ENCODE assay signal across 1 cellular context in genomic region chr15:75204340-75205063, GRCh38.
TF ChIP-seq lines count a peak whose summit lies in the region.

No MANE protein-coding gene starts in this region.

TF ChIP-seq in SK-N-SH, 30 proteins besides CTCF, POLR2A, EP300 and RAD21 (continued from another document):
- no peak for TF ChIP-seq IRF3 (IDR thresholded peaks at IDR 0.05; ENCODE audit: low read depth, low read length)
- TF ChIP-seq TCF12 (IDR thresholded peaks at IDR 0.05), result peak; percentile 33; the same call in 1 of the 2 replicates
- no peak for TF ChIP-seq GATA2 (CRISPR knock-in tag; IDR thresholded peaks at IDR 0.05)
- no peak for TF ChIP-seq NFIC (IDR thresholded peaks at IDR 0.05; ENCODE audit: borderline replicate concordance)
- no peak for TF ChIP-seq ELF1 (IDR thresholded peaks at IDR 0.05)
- no peak for TF ChIP-seq MEF2A (IDR thresholded peaks at IDR 0.05; ENCODE audit: borderline replicate concordance, low read depth)
- TF ChIP-seq MXI1 (IDR thresholded peaks at IDR 0.05; ENCODE audit: low read depth, low read length), result peak; percentile 95
- no peak for TF ChIP-seq RFX5 (IDR thresholded peaks at IDR 0.05; ENCODE audit: low read length)
- TF ChIP-seq POLR2AphosphoS5 (IDR thresholded peaks at IDR 0.05; ENCODE audit: low read depth, low read length), result no peak
- TF ChIP-seq, protein P1, sequence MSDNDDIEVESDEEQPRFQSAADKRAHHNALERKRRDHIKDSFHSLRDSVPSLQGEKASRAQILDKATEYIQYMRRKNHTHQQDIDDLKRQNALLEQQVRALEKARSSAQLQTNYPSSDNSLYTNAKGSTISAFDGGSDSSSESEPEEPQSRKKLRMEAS (IDR thresholded peaks at IDR 0.05; ENCODE audit: low read depth), result peak; percentile 95
- TF ChIP-seq YY1 (IDR thresholded peaks at IDR 0.05; ENCODE audit: low read depth), result no peak
- TF ChIP-seq, protein P2, sequence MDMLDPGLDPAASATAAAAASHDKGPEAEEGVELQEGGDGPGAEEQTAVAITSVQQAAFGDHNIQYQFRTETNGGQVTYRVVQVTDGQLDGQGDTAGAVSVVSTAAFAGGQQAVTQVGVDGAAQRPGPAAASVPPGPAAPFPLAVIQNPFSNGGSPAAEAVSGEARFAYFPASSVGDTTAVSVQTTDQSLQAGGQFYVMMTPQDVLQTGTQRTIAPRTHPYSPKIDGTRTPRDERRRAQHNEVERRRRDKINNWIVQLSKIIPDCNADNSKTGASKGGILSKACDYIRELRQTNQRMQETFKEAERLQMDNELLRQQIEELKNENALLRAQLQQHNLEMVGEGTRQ (IDR thresholded peaks at IDR 0.05; ENCODE audit: borderline replicate concordance, low read depth, low read length), result no peak
- no peak for TF ChIP-seq SIN3A (IDR thresholded peaks at IDR 0.05; ENCODE audit: borderline replicate concordance, low read depth, low read length)
- TF ChIP-seq RCOR1 (IDR thresholded peaks at IDR 0.05; ENCODE audit: low read length), result peak; percentile 46; the same call in 1 of the 2 replicates
- TF ChIP-seq FOXM1 (IDR thresholded peaks at IDR 0.05; ENCODE audit: low read depth), result no peak
- TF ChIP-seq, protein P3, sequence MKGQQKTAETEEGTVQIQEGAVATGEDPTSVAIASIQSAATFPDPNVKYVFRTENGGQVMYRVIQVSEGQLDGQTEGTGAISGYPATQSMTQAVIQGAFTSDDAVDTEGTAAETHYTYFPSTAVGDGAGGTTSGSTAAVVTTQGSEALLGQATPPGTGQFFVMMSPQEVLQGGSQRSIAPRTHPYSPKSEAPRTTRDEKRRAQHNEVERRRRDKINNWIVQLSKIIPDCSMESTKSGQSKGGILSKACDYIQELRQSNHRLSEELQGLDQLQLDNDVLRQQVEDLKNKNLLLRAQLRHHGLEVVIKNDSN (IDR thresholded peaks at IDR 0.05; ENCODE audit: borderline replicate concordance, low read depth), result no peak
- TF ChIP-seq FOSL2 (IDR thresholded peaks at IDR 0.05; ENCODE audit: borderline replicate concordance, low read depth), result no peak
- TF ChIP-seq, protein P4, sequence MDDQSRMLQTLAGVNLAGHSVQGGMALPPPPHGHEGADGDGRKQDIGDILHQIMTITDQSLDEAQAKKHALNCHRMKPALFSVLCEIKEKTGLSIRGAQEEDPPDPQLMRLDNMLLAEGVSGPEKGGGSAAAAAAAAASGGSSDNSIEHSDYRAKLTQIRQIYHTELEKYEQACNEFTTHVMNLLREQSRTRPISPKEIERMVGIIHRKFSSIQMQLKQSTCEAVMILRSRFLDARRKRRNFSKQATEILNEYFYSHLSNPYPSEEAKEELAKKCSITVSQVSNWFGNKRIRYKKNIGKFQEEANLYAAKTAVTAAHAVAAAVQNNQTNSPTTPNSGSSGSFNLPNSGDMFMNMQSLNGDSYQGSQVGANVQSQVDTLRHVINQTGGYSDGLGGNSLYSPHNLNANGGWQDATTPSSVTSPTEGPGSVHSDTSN (IDR thresholded peaks at IDR 0.05), result no peak
- no peak for TF ChIP-seq EZH2phosphoT487 (IDR thresholded peaks at IDR 0.05; ENCODE audit: borderline replicate concordance, low read depth)
- TF ChIP-seq CHD2 (IDR thresholded peaks at IDR 0.05; ENCODE audit: low read length, partially characterized antibody), result peak; percentile 77
